In the genomic region with DNA sequence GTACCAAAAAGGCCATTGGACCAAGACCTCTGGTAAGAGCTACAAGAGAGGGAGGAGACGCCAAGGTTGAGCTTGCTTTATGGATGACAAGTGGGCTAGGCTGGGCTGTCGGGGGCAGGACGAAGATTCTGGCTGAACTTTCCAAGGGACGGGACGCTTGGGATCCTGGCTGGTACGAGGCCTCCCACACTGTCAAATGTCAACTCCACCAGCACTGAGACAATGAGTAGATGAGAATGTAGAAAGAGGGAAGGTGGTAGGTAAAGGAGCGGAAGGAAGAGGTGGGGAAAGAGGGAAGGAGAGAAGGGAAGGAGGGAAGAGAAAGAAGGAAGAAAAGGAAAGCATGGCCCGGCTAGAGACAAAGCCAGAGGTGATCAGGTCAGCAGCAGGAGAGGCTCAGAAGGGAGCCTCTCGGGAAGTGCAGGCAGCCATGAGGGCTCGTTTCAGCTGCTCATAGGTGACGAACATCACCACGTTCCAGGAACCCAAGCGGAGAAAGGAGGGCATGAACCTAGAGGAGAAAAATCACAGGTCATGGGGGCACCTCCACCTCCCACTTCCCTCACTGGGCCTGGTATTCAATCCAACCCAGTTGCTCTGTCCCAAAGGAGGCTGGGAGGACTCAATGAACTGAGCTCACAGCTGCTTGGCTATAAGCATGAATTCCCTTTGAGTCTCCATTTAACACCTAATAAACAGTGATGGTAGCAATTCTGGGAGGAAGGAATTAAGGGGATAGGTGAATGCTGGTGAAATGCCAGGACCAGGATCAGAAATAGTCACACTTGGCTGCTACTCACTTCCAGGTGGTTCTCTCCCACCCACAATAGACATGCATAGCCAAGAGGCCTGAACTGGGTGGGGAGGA, we compare ENCODE assay signal across 11 cellular contexts. TPM values are rescaled to one million over a fixed set of nuclear protein-coding genes. Genes with fewer than 3 reads are reported as not detected.
DNase-seq lines count a peak whose midpoint lies in the region; ATAC-seq and TF ChIP-seq lines count a peak whose summit lies in the region.
"Had no signal": no experiment of that assay in that cellular context is flagged by ENCODE, and none has a peak within 500 bp of the region (broad histone marks: within the 10 kb centered on the region; RNA-seq: fewer than 3 reads in every experiment).

No MANE protein-coding gene starts in this region.

- peaks cover 49% of the 10 kb centered on the region for H3K36me3 Mint-ChIP-seq in activated naive CD4-positive, alpha-beta T cell treated with anti-CD3 and anti-CD28 coated beads for 36 hours (ENCODE audit: low read depth)
- no peaks in the 10 kb centered on the region; the same call in 1 of the 2 replicates for H3K36me3 Mint-ChIP-seq in HFFc6 (ENCODE audit: low read depth)

- CTCF ChIA-PET in activated naive CD4-positive, alpha-beta T cell treated with anti-CD3 and anti-CD28 coated beads for 36 hours (lab: Charles Lee): no interaction called here

- H3K4me1 Mint-ChIP-seq in activated naive CD4-positive, alpha-beta T cell treated with anti-CD3 and anti-CD28 coated beads for 36 hours (ENCODE audit: low read depth): peaks cover 91% of the 10 kb centered on the region
- peaks cover 100% of the 10 kb centered on the region for H3K4me1 Mint-ChIP-seq in stimulated activated naive CD8-positive, alpha-beta T cell treated with anti-CD3 and anti-CD28 coated beads, Interleukin-15, amount 100 ng/mL, for 72 hours
- peaks cover 17% of the 10 kb centered on the region for H3K4me1 Mint-ChIP-seq in HFFc6 (ENCODE audit: low read depth)

- peaks cover 0 to 37% (median 21%) of the 10 kb centered on the region in 4 donors for H3K4me1 ChIP-seq in Peyer's patch
- peaks cover 97% of the 10 kb centered on the region for H3K4me1 ChIP-seq in effector memory CD4-positive, alpha-beta T cell (ENCODE audit: control insufficient read depth, insufficient read depth, low read length, poor library complexity, severe bottlenecking)

- no peaks in the 10 kb centered on the region for H3K27me3 ChIP-seq in Peyer's patch
- no peaks in the 10 kb centered on the region for H3K27me3 ChIP-seq in effector memory CD4-positive, alpha-beta T cell (replicated peaks; ENCODE audit: control insufficient read depth, insufficient read depth, low read length, poor library complexity, severe bottlenecking)

- no peak for DNase-seq in activated naive CD4-positive, alpha-beta T cell treated with anti-CD3 and anti-CD28 coated beads for 36 hours
- DNase-seq in activated naive CD4-positive, alpha-beta T cell treated with Interleukin-2 at 50 U/mL for 16 hours: no peak
- DNase-seq in Peyer's patch (peak in 1 of 3 donors; percentile 44), SIG-M5 treated with dmso at 0.1 percent for 504 hours (lab: John Stamatoyannopoulos, UW; ENCODE audit: unreplicated experiment) (no peak), cortex of kidney (lab: John Stamatoyannopoulos, UW) (no peak), HFFc6 (no peak)
- no peak for DNase-seq in effector memory CD4-positive, alpha-beta T cell
- no peak for DNase-seq in stimulated activated naive CD8-positive, alpha-beta T cell treated with anti-CD3 and anti-CD28 coated beads, Interleukin-15, amount 100 ng/mL, for 72 hours
- DNase-seq: NCI-H2227 treated with DMSO at 0.1 percent for 48 hours, substantia nigra had no signal

- no peaks in the 10 kb centered on the region for H3K27me3 Mint-ChIP-seq in activated naive CD4-positive, alpha-beta T cell treated with anti-CD3 and anti-CD28 coated beads for 36 hours (ENCODE audit: low read depth)
- H3K27me3 Mint-ChIP-seq in stimulated activated naive CD8-positive, alpha-beta T cell treated with anti-CD3 and anti-CD28 coated beads, Interleukin-15, amount 100 ng/mL, for 72 hours: no peaks in the 10 kb centered on the region
- H3K27me3 Mint-ChIP-seq in HFFc6 (ENCODE audit: insufficient read depth): peaks cover 1% of the 10 kb centered on the region

- peaks cover 0 to 38% (median 0%) of the 10 kb centered on the region in 3 donors for H3K36me3 ChIP-seq in Peyer's patch
- peaks cover 45% of the 10 kb centered on the region for H3K36me3 ChIP-seq in effector memory CD4-positive, alpha-beta T cell (ENCODE audit: control insufficient read depth, insufficient read depth, low read length)

- TF ChIP-seq CTCF in Peyer's patch (IDR thresholded peaks at IDR 0.05): no peak
- TF ChIP-seq CTCF in HFFc6 (IDR thresholded peaks at IDR 0.05): no peak

- intact Hi-C loops in activated naive CD4-positive, alpha-beta T cell treated with anti-CD3 and anti-CD28 coated beads for 36 hours (cut with micrococcal nuclease): loop anchor here (1.0 kb wide), 1 partner anchor 7 kb away; the partner anchor contains the start of gene UCP2

- TF ChIP-seq POLR2A in Peyer's patch (IDR thresholded peaks at IDR 0.05): no peak

- H3K27ac ChIP-seq in Peyer's patch: peak overlapping the region in 3 of 4 donors; percentile 17 to 68 (median 20)
- H3K27ac ChIP-seq in effector memory CD4-positive, alpha-beta T cell (ENCODE audit: insufficient read depth, low read length, poor library complexity, severe bottlenecking): peak overlapping the region; percentile 54

- no peak overlapping the region for H3K4me3 Mint-ChIP-seq in activated naive CD4-positive, alpha-beta T cell treated with anti-CD3 and anti-CD28 coated beads for 36 hours
- peak overlapping the region in 1 of 2 donors; percentile 33 for H3K4me3 Mint-ChIP-seq in stimulated activated naive CD8-positive, alpha-beta T cell treated with anti-CD3 and anti-CD28 coated beads, Interleukin-15, amount 100 ng/mL, for 72 hours
- H3K4me3 Mint-ChIP-seq in HFFc6: no peak overlapping the region

- H3K4me3 ChIP-seq in Peyer's patch: no peak overlapping the region
- peak overlapping the region; percentile 23 for H3K4me3 ChIP-seq in effector memory CD4-positive, alpha-beta T cell (ENCODE audit: insufficient read depth, low read depth, low read length, poor library complexity, severe bottlenecking)

- no peak for ATAC-seq in stimulated activated naive CD8-positive, alpha-beta T cell treated with anti-CD3 and anti-CD28 coated beads, Interleukin-15, amount 100 ng/mL, for 72 hours

- no peaks in the 10 kb centered on the region for H3K9me3 ChIP-seq in Peyer's patch
- no peaks in the 10 kb centered on the region for H3K9me3 ChIP-seq in effector memory CD4-positive, alpha-beta T cell (ENCODE audit: control insufficient read depth, low read length)

- peak overlapping the region; percentile 85 for H3K27ac Mint-ChIP-seq in activated naive CD4-positive, alpha-beta T cell treated with anti-CD3 and anti-CD28 coated beads for 36 hours
- peak overlapping the region; percentile 37 to 86 for H3K27ac Mint-ChIP-seq in stimulated activated naive CD8-positive, alpha-beta T cell treated with anti-CD3 and anti-CD28 coated beads, Interleukin-15, amount 100 ng/mL, for 72 hours
- no peak overlapping the region for H3K27ac Mint-ChIP-seq in HFFc6

- no peaks in the 10 kb centered on the region for H3K9me3 Mint-ChIP-seq in activated naive CD4-positive, alpha-beta T cell treated with anti-CD3 and anti-CD28 coated beads for 36 hours
- H3K9me3 Mint-ChIP-seq in stimulated activated naive CD8-positive, alpha-beta T cell treated with anti-CD3 and anti-CD28 coated beads, Interleukin-15, amount 100 ng/mL, for 72 hours: no peaks in the 10 kb centered on the region
- no peaks in the 10 kb centered on the region for H3K9me3 Mint-ChIP-seq in HFFc6

RNA-seq across cellular contexts. Expression of gene UCP2, which starts 7.8 kb away (rescaled TPM):
- 100 to 1,000 TPM; 149 to 157 TPM for total RNA-seq in activated naive CD4-positive, alpha-beta T cell treated with anti-CD3 and anti-CD28 coated beads for 36 hours
- total RNA-seq in Peyer's patch: 100 to 1,000 TPM in 1 of 4 donors, 10 to 100 TPM in 3; 10.7 to 180 (median 27.4) TPM
- 1 to 10 TPM; 6.4 to 9.9 (median 8.0) TPM for total RNA-seq in HFFc6 (2021; fragmentation: NEBNext Ultra II Directional; extraction: Animal tissue kit (Norgen Biotek cat#: 25700))

RNA-seq across cellular contexts. Expression of gene DNAJB13, which starts 24.0 kb away (rescaled TPM):
- total RNA-seq in activated naive CD4-positive, alpha-beta T cell treated with anti-CD3 and anti-CD28 coated beads for 36 hours: under 1 TPM in 1 of 2 experiments, not detected in 1; 0.26 TPM
- total RNA-seq in Peyer's patch: 1 to 10 TPM in 1 of 4 donors, under 1 TPM in 1, not detected in 2; 0.54 to 4.4 TPM
- under 1 TPM in 4 of 6 experiments, not detected in 2; 0.11 to 0.25 (median 0.17) TPM for total RNA-seq in HFFc6 (2021; fragmentation: NEBNext Ultra II Directional; extraction: Animal tissue kit (Norgen Biotek cat#: 25700))
- total RNA-seq: omental fat pad had no signal

RNA-seq across cellular contexts. Expression of gene UCP3, which starts 34.0 kb away (rescaled TPM):
- total RNA-seq in activated naive CD4-positive, alpha-beta T cell treated with anti-CD3 and anti-CD28 coated beads for 36 hours: under 1 TPM; 0.32 to 0.83 TPM
- total RNA-seq in Peyer's patch: 1 to 10 TPM in 3 of 4 donors, under 1 TPM in 1; 0.76 to 3.4 (median 2.2) TPM
- under 1 TPM; 0.10 to 0.62 (median 0.39) TPM for total RNA-seq in HFFc6 (2021; fragmentation: NEBNext Ultra II Directional; extraction: Animal tissue kit (Norgen Biotek cat#: 25700))
